2 cellular contexts compared by ENCODE assay signal in genomic region chr15:73932381-73933191, GRCh38.
TF ChIP-seq lines count a peak whose summit lies in the region.

No MANE protein-coding gene starts in this region.

TF ChIP-seq in SK-N-SH, 30 proteins besides CTCF, POLR2A, EP300 and RAD21 (continued from another document):
- TF ChIP-seq IRF3 (IDR thresholded peaks at IDR 0.05; ENCODE audit: low read depth, low read length) (no peak), USF1 (IDR thresholded peaks at IDR 0.05; ENCODE audit: borderline replicate concordance, low read depth) (no peak), TCF12 (IDR thresholded peaks at IDR 0.05) (no peak), FOSL2 (IDR thresholded peaks at IDR 0.05; ENCODE audit: borderline replicate concordance, low read depth) (no peak), GABPA (IDR thresholded peaks at IDR 0.05; ENCODE audit: low read depth) (no peak), SIN3A (IDR thresholded peaks at IDR 0.05; ENCODE audit: borderline replicate concordance, low read depth, low read length) (no peak), ELF1 (IDR thresholded peaks at IDR 0.05) (no peak), YY1 (IDR thresholded peaks at IDR 0.05; ENCODE audit: low read depth) (no peak), RCOR1 (IDR thresholded peaks at IDR 0.05; ENCODE audit: low read length) (no peak), USF2 (IDR thresholded peaks at IDR 0.05; ENCODE audit: borderline replicate concordance, low read depth, low read length) (no peak), FOXM1 (IDR thresholded peaks at IDR 0.05; ENCODE audit: low read depth) (no peak), RXRA (IDR thresholded peaks at IDR 0.05; ENCODE audit: borderline replicate concordance, low read depth) (no peak), NRF1 (IDR thresholded peaks at IDR 0.05; ENCODE audit: low read depth, low read length) (no peak)

TF ChIP-seq in SK-N-SH treated with all-trans-retinoic acid at 6 μM for 48 hours, 23 proteins besides CTCF, POLR2A, EP300 and RAD21 (continued from another document):
- TF ChIP-seq POU6F1 (CRISPR knock-in tag; IDR thresholded peaks at IDR 0.05; ENCODE audit: borderline replicate concordance, low read depth) (no peak), ZNF70 (CRISPR knock-in tag; IDR thresholded peaks at IDR 0.05) (no peak), ZC3H10 (CRISPR knock-in tag; IDR thresholded peaks at IDR 0.05) (no peak), PPARA (CRISPR knock-in tag; IDR thresholded peaks at IDR 0.05; ENCODE audit: borderline replicate concordance) (no peak), ZFP3 (CRISPR knock-in tag; IDR thresholded peaks at IDR 0.05) (no peak), CREB5 (CRISPR knock-in tag; IDR thresholded peaks at IDR 0.05; ENCODE audit: low read depth) (no peak), RARB (CRISPR knock-in tag; IDR thresholded peaks at IDR 0.05) (no peak), ISL1 (CRISPR knock-in tag; IDR thresholded peaks at IDR 0.05) (no peak), ZNF565 (CRISPR knock-in tag; conservative IDR thresholded peaks at IDR 0.05; ENCODE audit: low read depth) (no peak), ZFP30 (CRISPR knock-in tag; IDR thresholded peaks at IDR 0.05) (no peak)
TF ChIP-seq in SK-N-SH treated with all-trans-retinoic acid at 6 μM for 48 hours: peak in this region for 0.
